In genomic region chr6:53310751-53311585, GRCh38 we compare ENCODE assay signal across 12 cellular contexts. TPM values are rescaled to one million over a fixed set of nuclear protein-coding genes. Genes with fewer than 3 reads are reported as not detected.
A peak's percentile ranks its signal among the peaks of the same experiment; 100 is the strongest.
DNase-seq lines count a peak whose midpoint lies in the region; ATAC-seq, FAIRE-seq and TF ChIP-seq lines count a peak whose summit lies in the region.
"Had no signal": no experiment of that assay in that cellular context is flagged by ENCODE, and none has a peak within 500 bp of the region (broad histone marks: within the 10 kb centered on the region; RNA-seq: fewer than 3 reads in every experiment).

No MANE protein-coding gene starts in this region.

- H3K27me3 ChIP-seq in SK-N-SH (ENCODE audit: insufficient read depth) = no peaks in the 10 kb centered on the region
- no peaks in the 10 kb centered on the region for H3K27me3 ChIP-seq in effector memory CD4-positive, alpha-beta T cell (replicated peaks; ENCODE audit: control insufficient read depth, insufficient read depth, low read length, poor library complexity, severe bottlenecking)
- H3K27me3 ChIP-seq: brain microvascular endothelial cell had no signal

- H2AFZ ChIP-seq in SK-N-SH (ENCODE audit: low read depth) = no peak overlapping the region

- no peak for FAIRE-seq in urothelium cell line (lab: Jason Lieb, UNC)
- FAIRE-seq: endothelial cell of umbilical vein had no signal

- peaks cover 37 to 46% of the 10 kb centered on the region in 2 experiments for H3K4me1 ChIP-seq in SK-N-SH (ENCODE audit: control insufficient read depth in 1 of 2, insufficient read depth in 2 of 2, low read depth in 1 of 2, low read length in 1 of 2)
- peaks cover 81% of the 10 kb centered on the region for H3K4me1 ChIP-seq in effector memory CD4-positive, alpha-beta T cell (ENCODE audit: control insufficient read depth, insufficient read depth, low read length, poor library complexity, severe bottlenecking)

- peak overlapping the region; percentile 28 to 48; a peak in 3 of 4 replicates for H3K27ac ChIP-seq in SK-N-SH (ENCODE audit: low read depth in 2 of 2, low read length in 1 of 2)
- peak overlapping the region; percentile 6 for H3K27ac ChIP-seq in effector memory CD4-positive, alpha-beta T cell (ENCODE audit: insufficient read depth, low read length, poor library complexity, severe bottlenecking)
- H3K27ac ChIP-seq: brain microvascular endothelial cell had no signal

- no peak overlapping the region for H3K4me2 ChIP-seq in SK-N-SH

- peak overlapping the region; percentile 53 for H3K4me3 Mint-ChIP-seq in activated naive CD4-positive, alpha-beta T cell treated with anti-CD3 and anti-CD28 coated beads, Interleukin-2, amount 50 U/mL, for 24 hours
- peak overlapping the region in 1 of 2 donors; percentile 31 for H3K4me3 Mint-ChIP-seq in stimulated activated naive B cell treated with anti-CD40 and anti-IgM and Interleukin-4, amounts not matched to agents 10 μg/mL and 1 μg/mL and 100 μg/mL, for 72 hours

- POLR2A ChIA-PET in SK-N-SH (lab: Yijun Ruan, JAX) = interaction anchor here (1.7 kb wide), 1 partner anchor 49 kb away, joined by 4 read pairs; no protein-coding TSS in a partner anchor

- H3K79me2 ChIP-seq in SK-N-SH (ENCODE audit: insufficient read depth) = peaks cover 95% of the 10 kb centered on the region

- H3K4me3 ChIP-seq in SK-N-SH (ENCODE audit: low read depth in 2 of 2, low read length in 1 of 2) = no peak overlapping the region
- H3K4me3 ChIP-seq in effector memory CD4-positive, alpha-beta T cell (ENCODE audit: insufficient read depth, low read depth, low read length, poor library complexity, severe bottlenecking) = no peak overlapping the region

- peaks cover 9% of the 10 kb centered on the region for H3K36me3 Mint-ChIP-seq in activated naive CD4-positive, alpha-beta T cell treated with anti-CD3 and anti-CD28 coated beads, Interleukin-2, amount 50 U/mL, for 24 hours
- peaks cover 10 to 20% of the 10 kb centered on the region in 2 donors for H3K36me3 Mint-ChIP-seq in stimulated activated naive B cell treated with anti-CD40 and anti-IgM and Interleukin-4, amounts not matched to agents 10 μg/mL and 1 μg/mL and 100 μg/mL, for 72 hours

- CTCF ChIA-PET in SK-N-SH (lab: Yijun Ruan, JAX) = interaction anchor here (1.2 to 3.8 kb wide), 4 partner anchors 11 to 182 kb away, joined by 3 to 22 read pairs (median 5); no protein-coding TSS in a partner anchor

- no peaks in the 10 kb centered on the region for H3K9me2 ChIP-seq in SK-N-SH

- H3K27ac Mint-ChIP-seq in activated naive CD4-positive, alpha-beta T cell treated with anti-CD3 and anti-CD28 coated beads, Interleukin-2, amount 50 U/mL, for 24 hours = peak overlapping the region; percentile 89
- H3K27ac Mint-ChIP-seq in stimulated activated naive B cell treated with anti-CD40 and anti-IgM and Interleukin-4, amounts not matched to agents 10 μg/mL and 1 μg/mL and 100 μg/mL, for 72 hours = peak overlapping the region; percentile 86

- no peak for TF ChIP-seq EP300 in SK-N-SH (IDR thresholded peaks at IDR 0.05; ENCODE audit: borderline replicate concordance in 1 of 2, low read depth in 1 of 2, low read length in 1 of 2)

- H3K36me3 ChIP-seq in SK-N-SH (replicated peaks in 1 of 2; ENCODE audit: control insufficient read depth in 1 of 2, insufficient read depth in 2 of 2, low read length in 1 of 2) = no peaks in the 10 kb centered on the region
- no peaks in the 10 kb centered on the region for H3K36me3 ChIP-seq in effector memory CD4-positive, alpha-beta T cell (ENCODE audit: control insufficient read depth, insufficient read depth, low read length)
- H3K36me3 ChIP-seq: brain microvascular endothelial cell had no signal

- H3K9me3 Mint-ChIP-seq in activated naive CD4-positive, alpha-beta T cell treated with anti-CD3 and anti-CD28 coated beads, Interleukin-2, amount 50 U/mL, for 24 hours = no peaks in the 10 kb centered on the region
- H3K9me3 Mint-ChIP-seq in stimulated activated naive B cell treated with anti-CD40 and anti-IgM and Interleukin-4, amounts not matched to agents 10 μg/mL and 1 μg/mL and 100 μg/mL, for 72 hours = no peaks in the 10 kb centered on the region

- H3K4me1 Mint-ChIP-seq in activated naive CD4-positive, alpha-beta T cell treated with anti-CD3 and anti-CD28 coated beads, Interleukin-2, amount 50 U/mL, for 24 hours = peaks cover 96% of the 10 kb centered on the region
- H3K4me1 Mint-ChIP-seq in stimulated activated naive B cell treated with anti-CD40 and anti-IgM and Interleukin-4, amounts not matched to agents 10 μg/mL and 1 μg/mL and 100 μg/mL, for 72 hours = peaks cover 62 to 95% of the 10 kb centered on the region in 2 donors

- WGBS in SK-N-SH (ENCODE audit: low lambda C conversion rate) = 93% methylated on average over 6 of the region's 6 CpGs

- H3F3A ChIP-seq in SK-N-SH (replicated peaks; ENCODE audit: insufficient read depth) = peaks cover 25% of the 10 kb centered on the region

- H3K9me3 ChIP-seq in SK-N-SH = no peaks in the 10 kb centered on the region
- H3K9me3 ChIP-seq in effector memory CD4-positive, alpha-beta T cell (ENCODE audit: control insufficient read depth, low read length) = no peaks in the 10 kb centered on the region

- TF ChIP-seq CTCF in SK-N-SH (IDR thresholded peaks at IDR 0.05) = no peak

- no peak overlapping the region for H3K9ac ChIP-seq in SK-N-SH

- TF ChIP-seq RAD21 in SK-N-SH (IDR thresholded peaks at IDR 0.05; ENCODE audit: low read length) = no peak

- H3K27me3 Mint-ChIP-seq in activated naive CD4-positive, alpha-beta T cell treated with anti-CD3 and anti-CD28 coated beads, Interleukin-2, amount 50 U/mL, for 24 hours = no peaks in the 10 kb centered on the region
- H3K27me3 Mint-ChIP-seq in stimulated activated naive B cell treated with anti-CD40 and anti-IgM and Interleukin-4, amounts not matched to agents 10 μg/mL and 1 μg/mL and 100 μg/mL, for 72 hours = no peaks in the 10 kb centered on the region

- DNase-seq in activated naive CD4-positive, alpha-beta T cell treated with Interleukin-2 at 50 U/mL for 16 hours = no peak
- DNase-seq in SK-N-SH (no peak), urothelium cell line (ENCODE audit: low spot score) (no peak)
- no peak for DNase-seq in effector memory CD4-positive, alpha-beta T cell
- DNase-seq in stimulated activated naive B cell treated with anti-CD40 and anti-IgM and Interleukin-4, amounts not matched to agents 10 μg/mL and 1 μg/mL and 100 μg/mL, for 72 hours = no peak
- DNase-seq: brain microvascular endothelial cell, NCI-H1436 had no signal

- no peak for ATAC-seq in stimulated activated naive B cell treated with anti-CD40 and anti-IgM and Interleukin-4, amounts not matched to agents 10 μg/mL and 1 μg/mL and 100 μg/mL, for 72 hours (replicated peaks)
- ATAC-seq in GM19467 (IDR thresholded peaks at IDR 0.05; ENCODE audit: unreplicated experiment) (no peak), GM19351 (IDR thresholded peaks at IDR 0.05; ENCODE audit: unreplicated experiment) (no peak)
- ATAC-seq: sciatic nerve had no signal

- H4K20me1 ChIP-seq in SK-N-SH (ENCODE audit: insufficient read depth) = peaks cover 6% of the 10 kb centered on the region; the same call in 1 of the 2 replicates

TF ChIP-seq in SK-N-SH, 30 proteins besides CTCF, POLR2A, EP300 and RAD21 (continues in another document):
- TF ChIP-seq NFIC (IDR thresholded peaks at IDR 0.05; ENCODE audit: borderline replicate concordance) (no peak), RCOR1 (IDR thresholded peaks at IDR 0.05; ENCODE audit: low read length) (no peak), IRF3 (IDR thresholded peaks at IDR 0.05; ENCODE audit: low read depth, low read length) (no peak), FOXJ3 (CRISPR knock-in tag; IDR thresholded peaks at IDR 0.05) (no peak), ELF1 (IDR thresholded peaks at IDR 0.05) (no peak), USF1 (IDR thresholded peaks at IDR 0.05; ENCODE audit: borderline replicate concordance, low read depth) (no peak), SMC3 (IDR thresholded peaks at IDR 0.05; ENCODE audit: low read depth, low read length) (no peak), FOXM1 (IDR thresholded peaks at IDR 0.05; ENCODE audit: low read depth) (no peak), YY1 (IDR thresholded peaks at IDR 0.05; ENCODE audit: low read depth) (no peak), CHD2 (IDR thresholded peaks at IDR 0.05; ENCODE audit: low read length, partially characterized antibody) (no peak), SIN3A (IDR thresholded peaks at IDR 0.05; ENCODE audit: borderline replicate concordance, low read depth, low read length) (no peak)
- TF ChIP-seq, protein P1, sequence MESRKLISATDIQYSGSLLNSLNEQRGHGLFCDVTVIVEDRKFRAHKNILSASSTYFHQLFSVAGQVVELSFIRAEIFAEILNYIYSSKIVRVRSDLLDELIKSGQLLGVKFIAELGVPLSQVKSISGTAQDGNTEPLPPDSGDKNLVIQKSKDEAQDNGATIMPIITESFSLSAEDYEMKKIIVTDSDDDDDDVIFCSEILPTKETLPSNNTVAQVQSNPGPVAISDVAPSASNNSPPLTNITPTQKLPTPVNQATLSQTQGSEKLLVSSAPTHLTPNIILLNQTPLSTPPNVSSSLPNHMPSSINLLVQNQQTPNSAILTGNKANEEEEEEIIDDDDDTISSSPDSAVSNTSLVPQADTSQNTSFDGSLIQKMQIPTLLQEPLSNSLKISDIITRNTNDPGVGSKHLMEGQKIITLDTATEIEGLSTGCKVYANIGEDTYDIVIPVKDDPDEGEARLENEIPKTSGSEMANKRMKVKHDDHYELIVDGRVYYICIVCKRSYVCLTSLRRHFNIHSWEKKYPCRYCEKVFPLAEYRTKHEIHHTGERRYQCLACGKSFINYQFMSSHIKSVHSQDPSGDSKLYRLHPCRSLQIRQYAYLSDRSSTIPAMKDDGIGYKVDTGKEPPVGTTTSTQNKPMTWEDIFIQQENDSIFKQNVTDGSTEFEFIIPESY (IDR thresholded peaks at IDR 0.05; ENCODE audit: borderline replicate concordance, low read depth) = no peak

RNA-seq across cellular contexts. Expression of gene ELOVL5, which starts 37.8 kb away (rescaled TPM):
- polyA plus RNA-seq in SK-N-SH (2012; rRNA removed) = 31.9 and 46.4 TPM in 2 replicates
- polyA plus RNA-seq in SK-N-SH (2012; cell fraction: cytosol; rRNA removed) = 35.2 and 38.0 TPM in 2 replicates
- polyA plus RNA-seq in SK-N-SH (2012; cell fraction: nucleus; rRNA removed) = 21.5 and 37.4 TPM in 2 replicates
